Comparison of ENCODE assay signal across 8 cellular contexts in the genomic region with DNA sequence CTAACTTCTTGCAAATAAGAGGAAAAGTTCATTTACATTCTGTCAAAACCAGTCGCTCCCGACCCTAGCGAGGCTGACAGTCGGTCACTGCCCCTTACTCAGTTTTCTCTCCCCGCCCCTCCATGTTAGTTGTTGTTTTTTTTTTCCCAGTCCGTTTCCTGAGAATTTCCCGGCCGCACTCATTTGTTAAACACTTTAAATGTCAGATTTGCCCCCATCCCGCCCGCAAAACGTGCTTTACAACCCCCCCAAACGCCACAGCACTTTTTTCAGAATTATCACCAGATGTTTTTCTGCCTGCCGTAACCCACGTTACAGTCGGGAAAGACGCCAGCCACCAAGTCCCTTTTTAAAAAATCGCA.
DNase-seq lines count a peak whose midpoint lies in the region; TF ChIP-seq lines count a peak whose summit lies in the region.

No MANE protein-coding gene starts in this region.

- no peak for TF ChIP-seq POLR2A in stomach (IDR thresholded peaks at IDR 0.05)

- peak overlapping the region; percentile 51 for H3K27ac Mint-ChIP-seq in activated CD4-positive, alpha-beta memory T cell treated with anti-CD3 and anti-CD28 coated beads for 36 hours

- intact Hi-C loops in activated CD4-positive, alpha-beta memory T cell treated with anti-CD3 and anti-CD28 coated beads for 36 hours (cut with micrococcal nuclease): no loop called here
- intact Hi-C loops in stomach (cut with DNase I; ENCODE audit: low total_unique reads): no loop called here

- H3K36me3 Mint-ChIP-seq in activated CD4-positive, alpha-beta memory T cell treated with anti-CD3 and anti-CD28 coated beads for 36 hours: no peaks in the 10 kb centered on the region

- H3K4me1 Mint-ChIP-seq in activated CD4-positive, alpha-beta memory T cell treated with anti-CD3 and anti-CD28 coated beads for 36 hours (ENCODE audit: low read depth): peaks cover 23% of the 10 kb centered on the region

- TF ChIP-seq CTCF in stomach (IDR thresholded peaks at IDR 0.05): no peak

- H3K27ac ChIP-seq in iPS DF 6.9 (ENCODE audit: low read length) (no peak overlapping the region), stomach (peak overlapping the region; percentile 77 to 89 (median 85))

- H3K9me3 Mint-ChIP-seq in activated CD4-positive, alpha-beta memory T cell treated with anti-CD3 and anti-CD28 coated beads for 36 hours: no peaks in the 10 kb centered on the region

- WGBS in iPS DF 6.9 (ENCODE audit: insufficient coverage, insufficient read length): no CpG with 5 or more reads among the region's 17 CpGs
- WGBS in stomach, 5 donors: 0 to 35% (median 6%) methylated on average over 16 to 17 of the region's 17 CpGs

- H3K4me3 ChIP-seq in iPS DF 6.9 (ENCODE audit: low read length) (peak overlapping the region; percentile 62; the same call in 1 of the 2 replicates), stomach (peak overlapping the region; percentile 46 to 62 (median 56))

- H3K27me3 ChIP-seq in iPS DF 6.9 (ENCODE audit: control insufficient read depth, insufficient read depth, low read length): peaks cover 10% of the 10 kb centered on the region
- peaks cover 12 to 63% (median 44%) of the 10 kb centered on the region in 3 donors for H3K27me3 ChIP-seq in stomach

- H3K4me1 ChIP-seq in iPS DF 6.9 (ENCODE audit: control insufficient read depth, insufficient read depth, low read length) (no peaks in the 10 kb centered on the region), stomach (peaks cover 0 to 37% (median 18%) of the 10 kb centered on the region in 4 donors)

- H3K4me3 Mint-ChIP-seq in activated CD4-positive, alpha-beta memory T cell treated with anti-CD3 and anti-CD28 coated beads for 36 hours: peak overlapping the region; percentile 79

- H3K36me3 ChIP-seq in iPS DF 6.9 (ENCODE audit: control insufficient read depth, insufficient read depth, low read length): no peaks in the 10 kb centered on the region
- no peaks in the 10 kb centered on the region for H3K36me3 ChIP-seq in stomach

- POLR2A ChIA-PET in activated CD4-positive, alpha-beta memory T cell treated with anti-CD3 and anti-CD28 coated beads for 36 hours (lab: Charles Lee): no interaction called here

- DNase-seq in NCI-H524 treated with DMSO at 0.1 percent for 48 hours (lab: John Stamatoyannopoulos, UW) (peak; percentile 8), NCI-H524 (lab: John Stamatoyannopoulos, UW) (no peak), iPS DF 6.9 (ENCODE audit: low read depth, low spot score) (no peak), stomach (no peak), foreskin melanocyte (no peak), iPS-NIHi11 (ENCODE audit: low spot score) (no peak), GOT3 (lab: John Stamatoyannopoulos, UW) (no peak)
- DNase-seq in activated CD4-positive, alpha-beta memory T cell treated with anti-CD3 and anti-CD28 coated beads for 36 hours: no peak

- CTCF ChIA-PET in activated CD4-positive, alpha-beta memory T cell treated with anti-CD3 and anti-CD28 coated beads for 36 hours (lab: Charles Lee): no interaction called here

- H3K9me3 ChIP-seq in iPS DF 6.9 (ENCODE audit: control insufficient read depth, insufficient read depth, low read length) (no peaks in the 10 kb centered on the region), stomach (peaks cover 0 to 6% (median 0%) of the 10 kb centered on the region in 4 donors)

- TF ChIP-seq EP300 in stomach (IDR thresholded peaks at IDR 0.05): no peak

- H3K27me3 Mint-ChIP-seq in activated CD4-positive, alpha-beta memory T cell treated with anti-CD3 and anti-CD28 coated beads for 36 hours: peaks cover 56% of the 10 kb centered on the region
